ENCODE assay signal across 20 cellular contexts in genomic region chr16:49747654-49748053, GRCh38.
DNase-seq lines count a peak whose midpoint lies in the region; ATAC-seq and TF ChIP-seq lines count a peak whose summit lies in the region.
"Had no signal": no experiment of that assay in that cellular context is flagged by ENCODE, and none has a peak within 500 bp of the region (broad histone marks: within the 10 kb centered on the region; RNA-seq: fewer than 3 reads in every experiment).

No MANE protein-coding gene starts in this region.

- no peak for TF ChIP-seq POLR2A in breast epithelium (IDR thresholded peaks at IDR 0.05)
- no peak for TF ChIP-seq POLR2A in gastroesophageal sphincter (IDR thresholded peaks at IDR 0.05)

- H3K4me1 ChIP-seq in breast epithelium (no peaks in the 10 kb centered on the region), gastroesophageal sphincter (peaks cover 0 to 28% (median 16%) of the 10 kb centered on the region in 3 donors)

- TF ChIP-seq EP300 in gastroesophageal sphincter (IDR thresholded peaks at IDR 0.05) = no peak

- in situ Hi-C loops in SK-MEL-5 (cut with HindIII; ENCODE audit: low pct_unique_long_range_greater_than_20kb, low sequenced_read_pairs) = no loop called here

- H3K4me1 Mint-ChIP-seq in MCF 10A (ENCODE audit: insufficient read depth, unreplicated experiment) = no peaks in the 10 kb centered on the region
- H3K4me1 Mint-ChIP-seq: B cell; CD14-positive monocyte; CD8-positive, alpha-beta memory T cell had no signal

- H3K9me3 Mint-ChIP-seq in MCF 10A (ENCODE audit: unreplicated experiment) = no peaks in the 10 kb centered on the region
- H3K9me3 Mint-ChIP-seq: CD4-positive, alpha-beta T cell; H9 had no signal

- no peak overlapping the region for H3K27ac Mint-ChIP-seq in MCF 10A (ENCODE audit: low read depth, unreplicated experiment)
- H3K27ac Mint-ChIP-seq: B cell; CD14-positive monocyte; CD4-positive, alpha-beta T cell; CD8-positive, alpha-beta memory T cell; H9 had no signal

- H3K27ac ChIP-seq in breast epithelium (no peak overlapping the region), gastroesophageal sphincter (no peak overlapping the region), RWPE1 (no peak overlapping the region)
- H3K27ac ChIP-seq: 22Rv1; BLaER1 treated with 17β-estradiol and CSF1 and Interleukin-3, amounts not matched to agents 10 nM and 100 nM; GM23248 had no signal

- no peaks in the 10 kb centered on the region for H3K9me3 ChIP-seq in breast epithelium
- no peaks in the 10 kb centered on the region for H3K9me3 ChIP-seq in gastroesophageal sphincter
- H3K9me3 ChIP-seq: BLaER1 treated with 17β-estradiol and CSF1 and Interleukin-3, amounts not matched to agents 10 nM and 100 nM had no signal

- TF ChIP-seq CTCF in MCF 10A (IDR thresholded peaks at IDR 0.05; ENCODE audit: unreplicated experiment) (no peak), breast epithelium (IDR thresholded peaks at IDR 0.05) (no peak), gastroesophageal sphincter (IDR thresholded peaks at IDR 0.05) (no peak), RWPE1 (conservative IDR thresholded peaks at IDR 0.05; ENCODE audit: low read depth) (no peak)

- POLR2A ChIA-PET in MCF 10A (lab: Yijun Ruan, JAX) = interaction anchor here (0.7 kb wide), 1 partner anchor 10 kb away, joined by 3 read pairs; no protein-coding TSS in a partner anchor
- POLR2A ChIA-PET in RWPE1 (lab: Yijun Ruan, JAX; ENCODE audit: low non-redundant PET) = no interaction called here

- H3K36me3 ChIP-seq in breast epithelium = no peaks in the 10 kb centered on the region
- H3K36me3 ChIP-seq in gastroesophageal sphincter = no peaks in the 10 kb centered on the region
- H3K36me3 ChIP-seq: BLaER1 treated with 17β-estradiol and CSF1 and Interleukin-3, amounts not matched to agents 10 nM and 100 nM had no signal

- H3K27me3 ChIP-seq in breast epithelium (no peaks in the 10 kb centered on the region), gastroesophageal sphincter (no peaks in the 10 kb centered on the region)
- H3K27me3 ChIP-seq: BLaER1 treated with 17β-estradiol and CSF1 and Interleukin-3, amounts not matched to agents 10 nM and 100 nM had no signal

- intact Hi-C loops in MCF 10A (cut with micrococcal nuclease) = no loop called here
- intact Hi-C loops in breast epithelium (cut with DNase I; ENCODE audit: low total_unique reads) = no loop called here
- intact Hi-C loops in head of caudate nucleus (cut with DNase I) = no loop called here

- ATAC-seq in gastroesophageal sphincter = peak; percentile 13
- ATAC-seq in HG02642 (IDR thresholded peaks at IDR 0.05; ENCODE audit: poor library complexity, unreplicated experiment) = no peak
- ATAC-seq: GM12878 had no signal

- CTCF ChIA-PET in MCF 10A (lab: Yijun Ruan, JAX) = interaction anchor here (0.7 kb wide), 1 partner anchor 123 kb away, joined by 4 read pairs; no protein-coding TSS in a partner anchor
- CTCF ChIA-PET in RWPE1 (lab: Yijun Ruan, JAX) = interaction anchor here (0.7 kb wide), 1 partner anchor 633 kb away, joined by 3 read pairs; no protein-coding TSS in a partner anchor

- H3K27me3 Mint-ChIP-seq in MCF 10A (ENCODE audit: insufficient read depth, unreplicated experiment) = peaks cover 61% of the 10 kb centered on the region

- no TSS peak for BruUV-seq in MCF 10A (replicated peaks; lab: Mats Ljungman, UMichigan)

- DNase-seq in MCF 10A (ENCODE audit: unreplicated experiment) = peak; percentile 17
- no peak for DNase-seq in breast epithelium (ENCODE audit: low spot score in 2 of 2)
- peak; percentile 6 for DNase-seq in SK-MEL-5 (ENCODE audit: low read depth, low spot score)
- no peak for DNase-seq in hypothalamus (lab: John Stamatoyannopoulos, UW)
- no peak for DNase-seq in RWPE1 (ENCODE audit: low spot score)
- no peak for DNase-seq in head of caudate nucleus
- DNase-seq: CD4-positive, alpha-beta T cell; CD8-positive, alpha-beta memory T cell; DMS79; EL; GDM1; H9 had no signal

- 100% methylated on average over 2 of the region's 3 CpGs; no CpG with 5 or more reads in 1 of the 2 donors for WGBS in gastroesophageal sphincter (ENCODE audit: low coverage in 1 of 2), 2 donors

- H3K36me3 Mint-ChIP-seq in MCF 10A (ENCODE audit: insufficient read depth, unreplicated experiment) = peaks cover 4% of the 10 kb centered on the region
- H3K36me3 Mint-ChIP-seq: CD14-positive monocyte; CD8-positive, alpha-beta memory T cell had no signal

- H3K4me3 Mint-ChIP-seq in MCF 10A (ENCODE audit: unreplicated experiment) = no peak overlapping the region
- H3K4me3 Mint-ChIP-seq: B cell; CD14-positive monocyte; CD4-positive, alpha-beta T cell; CD8-positive, alpha-beta memory T cell; H9 had no signal

- no peak overlapping the region for H3K4me3 ChIP-seq in breast epithelium
- H3K4me3 ChIP-seq in gastroesophageal sphincter = no peak overlapping the region
- H3K4me3 ChIP-seq: BLaER1 treated with 17β-estradiol and CSF1 and Interleukin-3, amounts not matched to agents 10 nM and 100 nM; GM12878; GM23248 had no signal

Comparison
In these comparisons a context has a peak if more than half of its experiments do, and no peak if none do; other contexts are left out.
1. DNase-seq: peak in MCF 10A (single experiment) and SK-MEL-5 (single experiment); none in breast epithelium (0 of 2), hypothalamus (0 of 51), RWPE1 (single experiment) and head of caudate nucleus (0 of 42).